In genomic region chr1:1877852-1878436, GRCh38 we compare ENCODE assay signal across 18 cellular contexts. TPM values are rescaled to one million over a fixed set of nuclear protein-coding genes. Genes with fewer than 3 reads are reported as not detected.
DNase-seq lines count a peak whose midpoint lies in the region; ATAC-seq, FAIRE-seq and TF ChIP-seq lines count a peak whose summit lies in the region.
"Had no signal": no experiment of that assay in that cellular context is flagged by ENCODE, and none has a peak within 500 bp of the region (broad histone marks: within the 10 kb centered on the region; RNA-seq: fewer than 3 reads in every experiment).

No MANE protein-coding gene starts in this region.

- no peak for DNase-seq in natural killer cell
- no peak for DNase-seq in natural killer cell treated with Interleukin-12 subunit alpha and Interleukin-12 subunit beta and Interleukin-15 and Interleukin-18, amount 100 ng/mL, for 72 hours (ENCODE audit: low spot score)
- no peak for DNase-seq in activated CD4-positive, alpha-beta memory T cell treated with anti-CD3 and anti-CD28 coated beads for 36 hours
- DNase-seq in kidney, result peak; percentile 2
- DNase-seq in type B pancreatic cell (ENCODE audit: extremely low spot score, unreplicated experiment), result no peak
- no peak for DNase-seq in epidermal melanocyte (ENCODE audit: insufficient read length, low spot score)
- DNase-seq in ACHN, result no peak
- DNase-seq: activated effector memory CD4-positive, alpha-beta T cell treated with anti-CD3 and anti-CD28 coated beads, Interleukin-2, amount 50 U/mL, for 16 hours; GDM1; KG1; left cardiac atrium; MV-4-11; NCI-H1930; NCI-H446 treated with DMSO at 0.1 percent for 48 hours had no signal

- no peak overlapping the region for H3K9ac ChIP-seq in kidney (ENCODE audit: low read length in 2 of 2)

- H3K4me3 Mint-ChIP-seq in natural killer cell (no peak overlapping the region), type B pancreatic cell (peak overlapping the region; percentile 0)
- no peak overlapping the region for H3K4me3 Mint-ChIP-seq in natural killer cell treated with Interleukin-12 subunit alpha and Interleukin-12 subunit beta and Interleukin-15 and Interleukin-18, amount 100 ng/mL, for 72 hours
- no peak overlapping the region for H3K4me3 Mint-ChIP-seq in activated CD4-positive, alpha-beta memory T cell treated with anti-CD3 and anti-CD28 coated beads for 36 hours

- no peak for FAIRE-seq in kidney (lab: Jason Lieb, UNC)

- ATAC-seq in natural killer cell, result no peak
- no peak for ATAC-seq in natural killer cell treated with Interleukin-12 subunit alpha and Interleukin-12 subunit beta and Interleukin-15 and Interleukin-18, amount 100 ng/mL, for 72 hours
- no peak for ATAC-seq in GM18868 (IDR thresholded peaks at IDR 0.05; ENCODE audit: unreplicated experiment)
- ATAC-seq: left cardiac atrium, Right ventricle myocardium inferior had no signal

- H3K27ac Mint-ChIP-seq in natural killer cell (peak overlapping the region; percentile 23 to 47), type B pancreatic cell (peak overlapping the region; percentile 17)
- H3K27ac Mint-ChIP-seq in natural killer cell treated with Interleukin-12 subunit alpha and Interleukin-12 subunit beta and Interleukin-15 and Interleukin-18, amount 100 ng/mL, for 72 hours, result peak overlapping the region in 1 of 2 donors; percentile 17
- peak overlapping the region; percentile 59 for H3K27ac Mint-ChIP-seq in activated CD4-positive, alpha-beta memory T cell treated with anti-CD3 and anti-CD28 coated beads for 36 hours

- peaks cover 29 to 40% of the 10 kb centered on the region in 2 donors for H3K4me1 ChIP-seq in kidney (ENCODE audit: control insufficient read depth in 1 of 2, insufficient read depth in 1 of 2, low read depth in 1 of 2, low read length in 2 of 2)

- no peaks in the 10 kb centered on the region for H3K36me3 Mint-ChIP-seq in natural killer cell
- H3K36me3 Mint-ChIP-seq in natural killer cell treated with Interleukin-12 subunit alpha and Interleukin-12 subunit beta and Interleukin-15 and Interleukin-18, amount 100 ng/mL, for 72 hours, result peaks cover 6% of the 10 kb centered on the region
- H3K36me3 Mint-ChIP-seq in activated CD4-positive, alpha-beta memory T cell treated with anti-CD3 and anti-CD28 coated beads for 36 hours, result peaks cover 22% of the 10 kb centered on the region
- H3K36me3 Mint-ChIP-seq in type B pancreatic cell, result peaks cover 39% of the 10 kb centered on the region

- CTCF ChIA-PET in activated CD4-positive, alpha-beta memory T cell treated with anti-CD3 and anti-CD28 coated beads for 36 hours (lab: Charles Lee), result interaction anchor here (0.8 kb wide), 1 partner anchor 18 kb away, joined by 3 read pairs; no protein-coding TSS in a partner anchor

- intact Hi-C loops in natural killer cell (cut with micrococcal nuclease) (no loop called here), kidney (cut with DNase I) (no loop called here)
- intact Hi-C loops in activated CD4-positive, alpha-beta memory T cell treated with anti-CD3 and anti-CD28 coated beads for 36 hours (cut with micrococcal nuclease), result loop anchor here (5.0 kb wide), 1 partner anchor 36 kb away; no protein-coding TSS in a partner anchor

- peaks cover 76 to 77% of the 10 kb centered on the region in 2 donors for H3K4me1 Mint-ChIP-seq in natural killer cell
- peaks cover 59 to 62% of the 10 kb centered on the region in 2 donors for H3K4me1 Mint-ChIP-seq in natural killer cell treated with Interleukin-12 subunit alpha and Interleukin-12 subunit beta and Interleukin-15 and Interleukin-18, amount 100 ng/mL, for 72 hours (ENCODE audit: low read depth in 2 of 2)
- H3K4me1 Mint-ChIP-seq in activated CD4-positive, alpha-beta memory T cell treated with anti-CD3 and anti-CD28 coated beads for 36 hours (ENCODE audit: low read depth), result peaks cover 78% of the 10 kb centered on the region
- peaks cover 39% of the 10 kb centered on the region for H3K4me1 Mint-ChIP-seq in type B pancreatic cell (ENCODE audit: unreplicated experiment)

- no peak overlapping the region for H3K4me3 ChIP-seq in kidney (ENCODE audit: low read length in 2 of 2)
- H3K4me3 ChIP-seq: ascending aorta had no signal

- H3K36me3 ChIP-seq in kidney (ENCODE audit: control insufficient read depth in 1 of 2, insufficient read depth in 2 of 2, low read length in 2 of 2), result peaks cover 8 to 10% of the 10 kb centered on the region in 2 donors

- in situ Hi-C loops in ACHN (cut with HindIII; ENCODE audit: low pct_ligation_motif_present, low pct_unique_long_range_greater_than_20kb, low sequenced_read_pairs), result no loop called here

- H3K9me3 ChIP-seq in kidney (ENCODE audit: control insufficient read depth in 1 of 2, low read length in 2 of 2), result no peaks in the 10 kb centered on the region
- H3K9me3 ChIP-seq: ascending aorta had no signal

- POLR2A ChIA-PET in activated CD4-positive, alpha-beta memory T cell treated with anti-CD3 and anti-CD28 coated beads for 36 hours (lab: Charles Lee), result no interaction called here

- H3K27me3 Mint-ChIP-seq in natural killer cell (ENCODE audit: low read depth in 2 of 2) (no peaks in the 10 kb centered on the region), type B pancreatic cell (no peaks in the 10 kb centered on the region)
- no peaks in the 10 kb centered on the region for H3K27me3 Mint-ChIP-seq in natural killer cell treated with Interleukin-12 subunit alpha and Interleukin-12 subunit beta and Interleukin-15 and Interleukin-18, amount 100 ng/mL, for 72 hours
- no peaks in the 10 kb centered on the region for H3K27me3 Mint-ChIP-seq in activated CD4-positive, alpha-beta memory T cell treated with anti-CD3 and anti-CD28 coated beads for 36 hours

- H3K27ac ChIP-seq in kidney (ENCODE audit: low read depth in 2 of 2, low read length in 2 of 2), result no peak overlapping the region
- H3K27ac ChIP-seq: ascending aorta had no signal

- H3K9me3 Mint-ChIP-seq in natural killer cell (no peaks in the 10 kb centered on the region), type B pancreatic cell (no peaks in the 10 kb centered on the region)
- no peaks in the 10 kb centered on the region for H3K9me3 Mint-ChIP-seq in natural killer cell treated with Interleukin-12 subunit alpha and Interleukin-12 subunit beta and Interleukin-15 and Interleukin-18, amount 100 ng/mL, for 72 hours
- H3K9me3 Mint-ChIP-seq in activated CD4-positive, alpha-beta memory T cell treated with anti-CD3 and anti-CD28 coated beads for 36 hours, result no peaks in the 10 kb centered on the region

- TF ChIP-seq CTCF in natural killer cell (IDR thresholded peaks at IDR 0.05), result no peak
- TF ChIP-seq CTCF in kidney (IDR thresholded peaks at IDR 0.05; ENCODE audit: borderline replicate concordance, extremely low read depth, insufficient read depth), result no peak
- no peak for TF ChIP-seq CTCF in type B pancreatic cell (conservative IDR thresholded peaks at IDR 0.05)

RNA-seq across cellular contexts. Expression of gene GNB1, which starts 12.9 kb away (rescaled TPM):
- 100 to 1,000 TPM; 285 to 304 (median 289) TPM for total RNA-seq in natural killer cell
- 100 to 1,000 TPM; 361 to 446 TPM for total RNA-seq in natural killer cell treated with Interleukin-12 subunit alpha and Interleukin-12 subunit beta and Interleukin-15 and Interleukin-18, amount 100 ng/mL, for 72 hours
- total RNA-seq in activated CD4-positive, alpha-beta memory T cell treated with anti-CD3 and anti-CD28 coated beads for 36 hours, result 100 to 1,000 TPM; 396 to 403 TPM
- 347 TPM for total RNA-seq in kidney
- 144 TPM for polyA plus RNA-seq in kidney (ENCODE audit: insufficient read depth, low read depth, low replicate concordance)
- 279 and 297 TPM in 2 replicates for total RNA-seq in type B pancreatic cell (ENCODE audit: low replicate concordance)

RNA-seq across cellular contexts. Expression of gene CALML6, which starts 37.1 kb away (rescaled TPM):
- total RNA-seq in natural killer cell (1 to 10 TPM; 2.1 to 3.9 (median 2.9) TPM), kidney (0.13 TPM), type B pancreatic cell (ENCODE audit: low replicate concordance) (0.36 and 0.65 TPM in 2 replicates)
- 1 to 10 TPM in 1 of 2 donors, under 1 TPM in 1; 1.00 to 1.2 TPM for total RNA-seq in natural killer cell treated with Interleukin-12 subunit alpha and Interleukin-12 subunit beta and Interleukin-15 and Interleukin-18, amount 100 ng/mL, for 72 hours
- under 1 TPM; 0.26 to 0.27 TPM for total RNA-seq in activated CD4-positive, alpha-beta memory T cell treated with anti-CD3 and anti-CD28 coated beads for 36 hours
- 1.2 TPM for polyA plus RNA-seq in kidney (ENCODE audit: insufficient read depth, low read depth, low replicate concordance)
- total RNA-seq: ascending aorta, omental fat pad, Right ventricle myocardium inferior had no signal

RNA-seq across cellular contexts. Expression of gene TMEM52, which starts 41.1 kb away (rescaled TPM):
- total RNA-seq in natural killer cell, result under 1 TPM in 1 of 3 donors, not detected in 2; 0.41 TPM
- under 1 TPM in 1 of 2 donors, not detected in 1; 0.43 TPM for total RNA-seq in natural killer cell treated with Interleukin-12 subunit alpha and Interleukin-12 subunit beta and Interleukin-15 and Interleukin-18, amount 100 ng/mL, for 72 hours
- total RNA-seq in activated CD4-positive, alpha-beta memory T cell treated with anti-CD3 and anti-CD28 coated beads for 36 hours, result under 1 TPM; 0.33 to 0.34 TPM
- total RNA-seq in kidney, result 0.50 TPM
- 5.1 TPM for polyA plus RNA-seq in kidney (ENCODE audit: insufficient read depth, low read depth, low replicate concordance)
- 1.8 and 3.9 TPM in 2 replicates for total RNA-seq in type B pancreatic cell (ENCODE audit: low replicate concordance)
- total RNA-seq: ascending aorta had no signal
